Comparison of ENCODE assay signal across 10 cellular contexts in genomic region chr18:34494359-34494696, GRCh38.
A peak's percentile ranks its signal among the peaks of the same experiment; 100 is the strongest.
DNase-seq lines count a peak whose midpoint lies in the region; ATAC-seq, FAIRE-seq and TF ChIP-seq lines count a peak whose summit lies in the region.
"Had no signal": no experiment of that assay in that cellular context is flagged by ENCODE, and none has a peak within 500 bp of the region (broad histone marks: within the 10 kb centered on the region; RNA-seq: fewer than 3 reads in every experiment).

No MANE protein-coding gene starts in this region.

- H3K9me3 ChIP-seq in right atrium auricular region (no peaks in the 10 kb centered on the region), psoas muscle (no peaks in the 10 kb centered on the region)

- H3K4me1 ChIP-seq in right atrium auricular region (peaks cover 0 to 22% of the 10 kb centered on the region in 2 donors), psoas muscle (peaks cover 25% of the 10 kb centered on the region)

- intact Hi-C loops in psoas muscle (cut with DNase I) = loop anchor here in 1 of 2 donors (5.0 to 10.0 kb wide), 2 partner anchors 98 to 150 kb away; no protein-coding TSS in a partner anchor

- H3K4me1 Mint-ChIP-seq in WTC11 = peaks cover 48% of the 10 kb centered on the region
- H3K4me1 Mint-ChIP-seq: IgD-negative memory B cell had no signal

- peak overlapping the region; percentile 85 to 94 for H3K27ac ChIP-seq in right atrium auricular region
- peak overlapping the region; percentile 92 for H3K27ac ChIP-seq in psoas muscle

- CTCF ChIA-PET in WTC11 (lab: Charles Lee) = interaction anchor here (0.8 kb wide), 1 partner anchor 269 kb away, joined by 3 read pairs; no protein-coding TSS in a partner anchor

- H3K4me3 Mint-ChIP-seq in WTC11 = peak overlapping the region; percentile 83

- no peak for FAIRE-seq in GM19239 (lab: Jason Lieb, UNC)

- H3K36me3 ChIP-seq in right atrium auricular region (no peaks in the 10 kb centered on the region), psoas muscle (ENCODE audit: insufficient read depth in 1 of 2, low read depth in 1 of 2) (no peaks in the 10 kb centered on the region)

- WGBS in psoas muscle, 3 donors = 7 to 11% (median 8%) methylated on average over 16 of the region's 16 CpGs

- H3K27me3 ChIP-seq in right atrium auricular region = no peaks in the 10 kb centered on the region
- H3K27me3 ChIP-seq in psoas muscle (ENCODE audit: insufficient read depth in 3 of 3, low read length in 2 of 3) = no peaks in the 10 kb centered on the region

- POLR2A ChIA-PET in WTC11 (lab: Charles Lee) = interaction anchor here (1.2 kb wide), 1 partner anchor 167 kb away, joined by 3 read pairs; no protein-coding TSS in a partner anchor

- no peaks in the 10 kb centered on the region for H3K36me3 Mint-ChIP-seq in WTC11
- H3K36me3 Mint-ChIP-seq: IgD-negative memory B cell had no signal

- H3K4me3 ChIP-seq in right atrium auricular region = peak overlapping the region; percentile 66 to 69
- peak overlapping the region; percentile 85 for H3K4me3 ChIP-seq in psoas muscle

- no peak for TF ChIP-seq CTCF in WTC11 (IDR thresholded peaks at IDR 0.05)
- TF ChIP-seq CTCF in right atrium auricular region (IDR thresholded peaks at IDR 0.05) = no peak
- TF ChIP-seq CTCF in psoas muscle (IDR thresholded peaks at IDR 0.05) = no peak

- peak; percentile 2 for DNase-seq in GM19239 (ENCODE audit: insufficient read length, low spot score)
- DNase-seq in WTC11 (ENCODE audit: low spot score) = peak; percentile 21
- no peak for DNase-seq in right atrium auricular region (ENCODE audit: low spot score)
- DNase-seq in psoas muscle = peak in 1 of 2 donors; percentile 41
- DNase-seq in left lobe of liver (ENCODE audit: low spot score) = no peak
- DNase-seq in activated T-cell treated with anti-CD3 and anti-CD28 coated beads for 4 hours = no peak
- DNase-seq in inferior parietal cortex (ENCODE audit: extremely low spot score) = no peak
- DNase-seq: activated effector memory CD4-positive, alpha-beta T cell treated with Interleukin-2 at 50 U/mL for 16 hours had no signal

- H3K9me3 Mint-ChIP-seq in WTC11 = no peaks in the 10 kb centered on the region

- peak overlapping the region; percentile 70; the same call in 1 of the 2 replicates for H3K27ac Mint-ChIP-seq in WTC11
- H3K27ac Mint-ChIP-seq: IgD-negative memory B cell had no signal

- H3K27me3 Mint-ChIP-seq in WTC11 (ENCODE audit: low read depth) = peaks cover 9% of the 10 kb centered on the region; the same call in 1 of the 2 replicates

- ATAC-seq in WTC11 (peak; percentile 8), psoas muscle (peak in 1 of 4 donors; percentile 32), left lobe of liver (no peak), HG02763 (IDR thresholded peaks at IDR 0.05; ENCODE audit: unreplicated experiment) (no peak)

TF ChIP-seq in WTC11, 78 proteins besides CTCF, POLR2A, EP300 and RAD21:
- TF ChIP-seq NFE2L1 (CRISPR knock-in tag; IDR thresholded peaks at IDR 0.05) = no peak
- no peak for TF ChIP-seq NR1H2 (CRISPR knock-in tag; IDR thresholded peaks at IDR 0.05)
- no peak for TF ChIP-seq HMGXB4 (CRISPR knock-in tag; IDR thresholded peaks at IDR 0.05)
- TF ChIP-seq ESRRA (CRISPR knock-in tag; IDR thresholded peaks at IDR 0.05; ENCODE audit: borderline replicate concordance) = no peak
- TF ChIP-seq ZSCAN18 (CRISPR knock-in tag; IDR thresholded peaks at IDR 0.05) = no peak
- no peak for TF ChIP-seq FOXJ3 (CRISPR knock-in tag; IDR thresholded peaks at IDR 0.05; ENCODE audit: borderline replicate concordance)
- TF ChIP-seq FOXK1 (CRISPR knock-in tag; IDR thresholded peaks at IDR 0.05) = no peak
- no peak for TF ChIP-seq ZNF219 (CRISPR knock-in tag; IDR thresholded peaks at IDR 0.05; ENCODE audit: borderline replicate concordance)
- no peak for TF ChIP-seq CBFB (CRISPR knock-in tag; IDR thresholded peaks at IDR 0.05; ENCODE audit: low read depth)
- TF ChIP-seq FOXP1 (CRISPR knock-in tag; IDR thresholded peaks at IDR 0.05; ENCODE audit: borderline replicate concordance) = no peak

Comparison
In these comparisons a context has a peak if more than half of its experiments do, and no peak if none do; other contexts are left out.
1. DNase-seq: peak in GM19239 (single experiment) and WTC11 (single experiment); none in right atrium auricular region (single experiment), left lobe of liver (single experiment), activated T-cell treated with anti-CD3 and anti-CD28 coated beads for 4 hours (single experiment) and inferior parietal cortex (single experiment).